7 cellular contexts compared by ENCODE assay signal in genomic region chr2:26144953-26145680, GRCh38. TPM values are rescaled to one million over a fixed set of nuclear protein-coding genes. Genes with fewer than 3 reads are reported as not detected.
A peak's percentile ranks its signal among the peaks of the same experiment; 100 is the strongest.
DNase-seq lines count a peak whose midpoint lies in the region; ATAC-seq, FAIRE-seq and TF ChIP-seq lines count a peak whose summit lies in the region.

No MANE protein-coding gene starts in this region.

- H3K4me1 Mint-ChIP-seq in brain, result no peaks in the 10 kb centered on the region

- FAIRE-seq in TTC549 (lab: Jason Lieb, UNC), result peak; percentile 26

- TF ChIP-seq CTCF in GM12873 (IDR thresholded peaks at IDR 0.05; ENCODE audit: insufficient read depth, low read depth, low read length, missing control alignments), result peak; percentile 72
- peak; percentile 94 to 97 for TF ChIP-seq CTCF in brain (conservative IDR thresholded peaks at IDR 0.05)

- peak; percentile 4 for DNase-seq in NCI-H1436 treated with DMSO at 0.1 percent for 48 hours (lab: John Stamatoyannopoulos, UW)
- DNase-seq in inferior parietal cortex (ENCODE audit: extremely low spot score), result peak; percentile 85
- DNase-seq in stimulated activated CD4-positive, alpha-beta T cell treated with anti-CD3 and anti-CD28 coated beads, Interleukin-12 subunit alpha, Interleukin-12 subunit beta, amount 100 ng/mL, for 4 hours, result peak; percentile 56

- H3K9me3 Mint-ChIP-seq in brain, result no peaks in the 10 kb centered on the region

- no peak overlapping the region for H3K4me3 Mint-ChIP-seq in brain

- H3K27ac Mint-ChIP-seq in brain, result peak overlapping the region in 1 of 5 experiments; percentile 30

- H3K36me3 Mint-ChIP-seq in brain, result peaks cover 4% of the 10 kb centered on the region

- no peaks in the 10 kb centered on the region for H3K27me3 Mint-ChIP-seq in brain

- ATAC-seq in HG03378 (IDR thresholded peaks at IDR 0.05; ENCODE audit: unreplicated experiment), result no peak

RNA-seq across cellular contexts. Expression of gene GAREM2, which starts 27.8 kb away (rescaled TPM):
- 14.9 TPM for polyA plus RNA-seq in brain (ENCODE audit: insufficient read depth, low read depth, low replicate concordance)

Comparison
In these comparisons a context has a peak if more than half of its experiments do, and no peak if none do; other contexts are left out.
1. DNase-seq: peak in every context shown above with its lines; median percentile 85 in inferior parietal cortex; 56 in stimulated activated CD4-positive, alpha-beta T cell treated with anti-CD3 and anti-CD28 coated beads, Interleukin-12 subunit alpha, Interleukin-12 subunit beta, amount 100 ng/mL, for 4 hours; 4 in NCI-H1436 treated with DMSO at 0.1 percent for 48 hours.